ENCODE assay signal across 8 cellular contexts in the genomic region with DNA sequence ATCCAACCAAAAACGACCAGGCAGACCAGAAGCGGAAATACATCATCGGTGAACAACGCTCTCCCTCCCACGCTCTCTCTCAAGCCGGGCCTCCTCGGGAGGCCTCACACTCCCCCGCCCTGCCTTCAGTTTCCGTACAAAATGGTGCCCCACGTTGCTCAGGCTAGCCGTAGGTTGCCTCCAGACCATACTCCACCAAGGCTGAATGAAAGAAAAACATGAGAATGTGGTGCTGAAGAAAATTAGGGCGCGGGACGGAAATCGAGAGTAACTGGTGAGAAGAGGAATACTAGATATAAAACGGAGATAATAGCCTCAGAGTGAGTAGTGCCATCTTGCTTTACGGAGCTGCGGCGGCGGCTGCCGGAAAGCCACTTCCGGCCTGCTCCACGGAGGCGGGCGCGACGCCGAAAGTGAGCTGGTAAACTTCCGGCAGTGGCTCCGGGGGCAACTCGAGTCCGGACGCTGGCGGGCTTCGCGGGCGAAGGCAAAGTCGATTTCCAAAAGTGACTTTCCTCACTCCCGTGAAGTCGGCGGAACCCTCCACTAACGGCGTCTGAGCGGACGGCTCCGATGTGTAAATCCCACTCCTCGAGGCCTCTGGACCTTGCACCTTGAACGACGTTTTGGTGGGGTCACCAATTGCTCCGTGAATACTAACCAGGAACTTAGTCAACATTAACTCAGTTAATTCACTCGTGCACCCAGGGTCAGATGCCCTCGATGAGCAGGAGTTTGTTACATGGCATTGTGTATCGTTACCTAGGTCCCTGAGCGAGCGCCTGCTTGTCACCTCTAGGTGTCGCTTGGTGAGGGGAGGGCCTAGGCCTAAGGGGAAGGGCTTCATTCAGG. TPM values are rescaled to one million over a fixed set of nuclear protein-coding genes. Genes with fewer than 3 reads are reported as not detected.
DNase-seq lines count a peak whose midpoint lies in the region; ATAC-seq and TF ChIP-seq lines count a peak whose summit lies in the region.

Gene SH3BP5L, minus strand, starts transcription at position 7 of the 852 bp plus-strand sequence. CDS start 980 bp downstream, outside the sequence.

- ATAC-seq in GM21390 (IDR thresholded peaks at IDR 0.05; ENCODE audit: unreplicated experiment): peak; percentile 91
- peak; percentile 90 for ATAC-seq in activated CD8-positive, alpha-beta memory T cell treated with anti-CD3 and anti-CD28 coated beads, Interleukin-2, amount 10 ng/mL, durations not matched to agents 7 days and 5 days

- H3K4me3 ChIP-seq in HUES48 (ENCODE audit: low read depth, low read length): peak within 1 kb of the TSS; percentile 99
- H3K4me3 ChIP-seq in NT2/D1 (ENCODE audit: insufficient read length, low read depth): peak within 1 kb of the TSS; percentile 95
- peak within 1 kb of the TSS; percentile 65 for H3K4me3 ChIP-seq in endocrine pancreas (ENCODE audit: control insufficient read depth, insufficient read depth, low read length)
- peak within 1 kb of the TSS; percentile 92 for H3K4me3 ChIP-seq in mesodermal cell (ENCODE audit: extremely low read depth, insufficient read depth, low read length, poor library complexity, severe bottlenecking)

- H3K36me3 ChIP-seq in HUES48 (ENCODE audit: control insufficient read depth, insufficient read depth, low read length) (peaks cover 32% of the 10 kb centered on the region), NT2/D1 (ENCODE audit: insufficient read depth, insufficient read length, low read length) (peaks cover 38% of the 10 kb centered on the region), endocrine pancreas (ENCODE audit: control insufficient read depth, insufficient read depth, low read length) (no peaks in the 10 kb centered on the region), mesodermal cell (ENCODE audit: control insufficient read depth, insufficient read depth, low read length) (peaks cover 34% of the 10 kb centered on the region)

- BruUV-seq in Calu3 (replicated peaks; lab: Mats Ljungman, UMichigan): TSS peak; percentile 95

- H3K4me1 ChIP-seq in HUES48 (ENCODE audit: control insufficient read depth, insufficient read depth, low read length) (peaks cover 3% of the 10 kb centered on the region; the same call in 1 of the 2 replicates), NT2/D1 (ENCODE audit: insufficient read depth, insufficient read length) (peaks cover 2% of the 10 kb centered on the region), endocrine pancreas (ENCODE audit: control insufficient read depth, insufficient read depth, low read length) (peaks cover 11% of the 10 kb centered on the region), mesodermal cell (ENCODE audit: control insufficient read depth, insufficient read depth, low read length, poor library complexity, severe bottlenecking) (peaks cover 34% of the 10 kb centered on the region)

- H3K27ac ChIP-seq in HUES48 (ENCODE audit: low read depth, low read length) (peak within 1 kb of the TSS; percentile 97), mesodermal cell (ENCODE audit: low read depth, low read length, severe bottlenecking) (peak within 1 kb of the TSS; percentile 98)

- H3K9me3 Mint-ChIP-seq in Calu3 (ENCODE audit: low read depth, unreplicated experiment): no peaks in the 10 kb centered on the region
- no peaks in the 10 kb centered on the region for H3K9me3 Mint-ChIP-seq in activated CD8-positive, alpha-beta memory T cell treated with anti-CD3 and anti-CD28 coated beads, Interleukin-2, amount 10 ng/mL, durations not matched to agents 7 days and 5 days (ENCODE audit: low read depth)

- intact Hi-C loops in Calu3 (cut with micrococcal nuclease; ENCODE audit: unreplicated experiment): loop anchor here (1.0 kb wide), 1 partner anchor 47 kb away; no protein-coding TSS in a partner anchor

- peak; percentile 91 for DNase-seq in Calu3
- DNase-seq in NT2/D1 (ENCODE audit: low read depth, low spot score): peak; percentile 96
- DNase-seq in activated CD8-positive, alpha-beta memory T cell treated with anti-CD3 and anti-CD28 coated beads, Interleukin-2, amount 10 ng/mL, durations not matched to agents 7 days and 5 days: peak; percentile 95
- DNase-seq in stimulated activated CD8-positive, alpha-beta memory T cell treated with anti-CD3 and anti-CD28 coated beads, Interleukin-15, amount 100 ng/mL, for 4 hours (ENCODE audit: low read depth in 2 of 2): peak; percentile 78 to 89

- H3K9ac ChIP-seq in HUES48 (ENCODE audit: low read depth, low read length): peak within 1 kb of the TSS; percentile 97
- H3K9ac ChIP-seq in NT2/D1 (ENCODE audit: insufficient read length, low read depth): peak within 1 kb of the TSS; percentile 93
- H3K9ac ChIP-seq in endocrine pancreas (ENCODE audit: control insufficient read depth, insufficient read depth, low read length): peak within 1 kb of the TSS; percentile 90

- no peaks in the 10 kb centered on the region for H3K27me3 Mint-ChIP-seq in Calu3 (ENCODE audit: unreplicated experiment)
- no peaks in the 10 kb centered on the region for H3K27me3 Mint-ChIP-seq in activated CD8-positive, alpha-beta memory T cell treated with anti-CD3 and anti-CD28 coated beads, Interleukin-2, amount 10 ng/mL, durations not matched to agents 7 days and 5 days

- H3K9me3 ChIP-seq in HUES48 (ENCODE audit: control insufficient read depth, insufficient read depth, low read length) (no peaks in the 10 kb centered on the region), NT2/D1 (ENCODE audit: insufficient read depth, low read length) (0 out of 2 replicates have a peak, but pooled peaks cover 4% of the 10 kb centered on the region), endocrine pancreas (ENCODE audit: control insufficient read depth, low read length) (no peaks in the 10 kb centered on the region), mesodermal cell (ENCODE audit: control insufficient read depth, low read length) (no peaks in the 10 kb centered on the region)

- no peaks in the 10 kb centered on the region for H3K27me3 ChIP-seq in HUES48 (ENCODE audit: control insufficient read depth, insufficient read depth, low read length)
- no peaks in the 10 kb centered on the region for H3K27me3 ChIP-seq in NT2/D1 (ENCODE audit: insufficient read depth, insufficient read length)
- no peaks in the 10 kb centered on the region for H3K27me3 ChIP-seq in endocrine pancreas (ENCODE audit: control insufficient read depth, insufficient read depth, low read length)

- 0% methylated on average over 48 to 51 of the region's 56 CpGs for WGBS in mesodermal cell (ENCODE audit: insufficient coverage in 2 of 2), 2 experiments

- H3K4me1 Mint-ChIP-seq in Calu3 (ENCODE audit: low read depth, unreplicated experiment): peaks cover 36% of the 10 kb centered on the region
- peaks cover 48% of the 10 kb centered on the region for H3K4me1 Mint-ChIP-seq in activated CD8-positive, alpha-beta memory T cell treated with anti-CD3 and anti-CD28 coated beads, Interleukin-2, amount 10 ng/mL, durations not matched to agents 7 days and 5 days

- H3K27ac Mint-ChIP-seq in Calu3 (ENCODE audit: unreplicated experiment): peak within 1 kb of the TSS; percentile 93
- peak within 1 kb of the TSS; percentile 96 for H3K27ac Mint-ChIP-seq in activated CD8-positive, alpha-beta memory T cell treated with anti-CD3 and anti-CD28 coated beads, Interleukin-2, amount 10 ng/mL, durations not matched to agents 7 days and 5 days

- TF ChIP-seq CTCF in Calu3 (IDR thresholded peaks at IDR 0.05; ENCODE audit: unreplicated experiment): peak; percentile 77

- CTCF ChIA-PET in Calu3 (lab: Charles Lee): interaction anchor here (1.1 to 3.4 kb wide), 4 partner anchors 12 to 133 kb away, joined by 3 to 21 read pairs (median 8); partner anchors contain the start of genes ZNF672 and ZNF692
- CTCF ChIA-PET in activated CD8-positive, alpha-beta memory T cell treated with anti-CD3 and anti-CD28 coated beads, Interleukin-2, amount 10 ng/mL, durations not matched to agents 7 days and 5 days (lab: Charles Lee): interaction anchor here (0.9 to 4.9 kb wide), 9 partner anchors 12 to 99 kb away, joined by 3 to 57 read pairs (median 6); partner anchors contain the start of genes PGBD2, ZNF672 and ZNF692

- H3K4me3 Mint-ChIP-seq in Calu3 (ENCODE audit: low read depth, unreplicated experiment): peak within 1 kb of the TSS; percentile 84
- peak within 1 kb of the TSS; percentile 86 for H3K4me3 Mint-ChIP-seq in activated CD8-positive, alpha-beta memory T cell treated with anti-CD3 and anti-CD28 coated beads, Interleukin-2, amount 10 ng/mL, durations not matched to agents 7 days and 5 days

- H3K36me3 Mint-ChIP-seq in Calu3 (ENCODE audit: insufficient read depth, unreplicated experiment): peaks cover 23% of the 10 kb centered on the region
- peaks cover 15% of the 10 kb centered on the region for H3K36me3 Mint-ChIP-seq in activated CD8-positive, alpha-beta memory T cell treated with anti-CD3 and anti-CD28 coated beads, Interleukin-2, amount 10 ng/mL, durations not matched to agents 7 days and 5 days

RNA-seq across cellular contexts. Expression of gene SH3BP5L, which starts in this region (rescaled TPM):
- 25.3 and 27.1 TPM in 2 replicates for total RNA-seq in Calu3 (2022)
- 10 to 100 TPM; 27.4 to 27.9 TPM for total RNA-seq in activated CD8-positive, alpha-beta memory T cell treated with anti-CD3 and anti-CD28 coated beads, Interleukin-2, amount 10 ng/mL, durations not matched to agents 7 days and 5 days
- polyA plus RNA-seq in mesodermal cell (2013, experiment 1 of 2): 22.4 TPM
- polyA plus RNA-seq in mesodermal cell (2013, experiment 2 of 2): 18.5 TPM

Comparison
In these comparisons a context has a peak if more than half of its experiments do, and no peak if none do; other contexts are left out.
1. Peak in every context shown above with its lines: DNase-seq, ATAC-seq, H3K4me3 ChIP-seq and H3K27ac ChIP-seq.